Comparison of ENCODE assay signal across 25 cellular contexts in genomic region chr18:62773691-62774090, GRCh38. TPM values are rescaled to one million over a fixed set of nuclear protein-coding genes. Genes with fewer than 3 reads are reported as not detected.
A peak's percentile ranks its signal among the peaks of the same experiment; 100 is the strongest.
DNase-seq lines count a peak whose midpoint lies in the region; ATAC-seq, FAIRE-seq and TF ChIP-seq lines count a peak whose summit lies in the region.
"Had no signal": no experiment of that assay in that cellular context is flagged by ENCODE, and none has a peak within 500 bp of the region (broad histone marks: within the 10 kb centered on the region; RNA-seq: fewer than 3 reads in every experiment).

No MANE protein-coding gene starts in this region.

- ATAC-seq in pancreas (peak in 3 of 4 donors; percentile 51 to 69 (median 55)), GM18858 (IDR thresholded peaks at IDR 0.05; ENCODE audit: unreplicated experiment) (no peak), GM19467 (IDR thresholded peaks at IDR 0.05; ENCODE audit: unreplicated experiment) (no peak)
- ATAC-seq: CD8-positive, alpha-beta T cell had no signal

- H3K27me3 Mint-ChIP-seq in brain, result no peaks in the 10 kb centered on the region
- H3K27me3 Mint-ChIP-seq in activated T-cell treated with anti-CD3 and anti-CD28 coated beads, Interleukin-2, amount 50 U/mL, for 24 hours, result no peaks in the 10 kb centered on the region
- H3K27me3 Mint-ChIP-seq: B cell had no signal

- FAIRE-seq in pancreas (lab: Jason Lieb, UNC), result no peak
- FAIRE-seq: GM18507, HTR-8/SVneo had no signal

- no peaks in the 10 kb centered on the region for H3K36me3 ChIP-seq in pancreas
- H3K36me3 ChIP-seq: SJSA1 had no signal

- peaks cover 39% of the 10 kb centered on the region for H3K4me1 Mint-ChIP-seq in brain
- peaks cover 26% of the 10 kb centered on the region for H3K4me1 Mint-ChIP-seq in activated T-cell treated with anti-CD3 and anti-CD28 coated beads, Interleukin-2, amount 50 U/mL, for 24 hours (ENCODE audit: low read depth)

- H3K27me3 ChIP-seq in layer of hippocampus (ENCODE audit: control insufficient read depth, insufficient read depth, low read length), result no peaks in the 10 kb centered on the region
- no peaks in the 10 kb centered on the region for H3K27me3 ChIP-seq in pancreas
- H3K27me3 ChIP-seq: SJSA1 had no signal

- peak overlapping the region in 3 of 5 experiments; percentile 20 to 70 (median 56) for H3K27ac Mint-ChIP-seq in brain
- no peak overlapping the region for H3K27ac Mint-ChIP-seq in activated T-cell treated with anti-CD3 and anti-CD28 coated beads, Interleukin-2, amount 50 U/mL, for 24 hours
- H3K27ac Mint-ChIP-seq: B cell; CD8-positive, alpha-beta T cell had no signal

- H3K4me3 ChIP-seq in pancreas, result no peak overlapping the region
- H3K4me3 ChIP-seq: GM23248, SJSA1 had no signal

- no peak overlapping the region for H3K4me3 Mint-ChIP-seq in brain
- no peak overlapping the region for H3K4me3 Mint-ChIP-seq in activated T-cell treated with anti-CD3 and anti-CD28 coated beads, Interleukin-2, amount 50 U/mL, for 24 hours
- H3K4me3 Mint-ChIP-seq: B cell; CD8-positive, alpha-beta T cell had no signal

- peak; percentile 31 for DNase-seq in NCI-H69 (lab: John Stamatoyannopoulos, UW)
- no peak for DNase-seq in pancreas
- no peak for DNase-seq in activated T-cell treated with anti-CD3 and anti-CD28 coated beads, Interleukin-2, amount 50 U/mL, for 24 hours
- DNase-seq: Calu3; CD8-positive, alpha-beta T cell; GM23248; HCEC 1CT; KBM-7; NCI-H1105 treated with DMSO at 0.1 percent for 48 hours; NCI-H146; NCI-H2029; NCI-H446; NCI-H524 treated with DMSO at 0.1 percent for 48 hours; NCI-H82; Right ventricle myocardium superior; RPMI8226 had no signal

- peaks cover 24% of the 10 kb centered on the region for H3K36me3 Mint-ChIP-seq in brain
- H3K36me3 Mint-ChIP-seq in activated T-cell treated with anti-CD3 and anti-CD28 coated beads, Interleukin-2, amount 50 U/mL, for 24 hours (ENCODE audit: low read depth), result no peaks in the 10 kb centered on the region
- H3K36me3 Mint-ChIP-seq: CD8-positive, alpha-beta T cell had no signal

- 57 to 60% methylated on average over 3 of the region's 3 CpGs for WGBS in pancreas, 2 donors

- H3K9me3 ChIP-seq in pancreas, result no peaks in the 10 kb centered on the region
- H3K9me3 ChIP-seq: SJSA1 had no signal

- peaks cover 2 to 18% (median 15%) of the 10 kb centered on the region in 3 donors for H3K4me1 ChIP-seq in pancreas
- H3K4me1 ChIP-seq: SJSA1 had no signal

- TF ChIP-seq CTCF in brain (conservative IDR thresholded peaks at IDR 0.05) (no peak), pancreas (IDR thresholded peaks at IDR 0.05) (no peak)

- intact Hi-C loops in pancreas (cut with DNase I), result no loop called here

- H3K27ac ChIP-seq in layer of hippocampus (ENCODE audit: low read depth, low read length), result peak overlapping the region; percentile 21
- peak overlapping the region in 2 of 4 donors; percentile 29 to 62 for H3K27ac ChIP-seq in pancreas
- H3K27ac ChIP-seq: C4-2B, GM23248, SJSA1 had no signal

- peaks cover 0 to 11% (median 6%) of the 10 kb centered on the region in 5 experiments for H3K9me3 Mint-ChIP-seq in brain
- no peaks in the 10 kb centered on the region for H3K9me3 Mint-ChIP-seq in activated T-cell treated with anti-CD3 and anti-CD28 coated beads, Interleukin-2, amount 50 U/mL, for 24 hours
- H3K9me3 Mint-ChIP-seq: CD8-positive, alpha-beta T cell had no signal

RNA-seq across cellular contexts. Expression of gene PHLPP1, which starts 58.4 kb away (rescaled TPM):
- polyA plus RNA-seq in brain (ENCODE audit: insufficient read depth, low read depth, low replicate concordance), result 40.1 TPM
- total RNA-seq in pancreas, result 10 to 100 TPM in 3 of 6 donors, 1 to 10 TPM in 3; 7.5 to 14.7 (median 9.9) TPM
- polyA plus RNA-seq in pancreas, result 1 to 10 TPM; 2.9 to 4.0 TPM

Comparison
In these comparisons a context has a peak if more than half of its experiments do, and no peak if none do; other contexts are left out.
1. ATAC-seq: peak in pancreas (3 of 4); none in GM18858 (single experiment) and GM19467 (single experiment).